8 cellular contexts compared by ENCODE assay signal in genomic region chr6:138986578-138986977, GRCh38. TPM values are rescaled to one million over a fixed set of nuclear protein-coding genes. Genes with fewer than 3 reads are reported as not detected.
DNase-seq lines count a peak whose midpoint lies in the region; ATAC-seq and TF ChIP-seq lines count a peak whose summit lies in the region.

No MANE protein-coding gene starts in this region.

- ATAC-seq in HG03520 (IDR thresholded peaks at IDR 0.05; ENCODE audit: unreplicated experiment) (no peak), HG03196 (IDR thresholded peaks at IDR 0.05; ENCODE audit: unreplicated experiment) (no peak), GM21717 (IDR thresholded peaks at IDR 0.05; ENCODE audit: unreplicated experiment) (no peak)

- CTCF ChIA-PET in OCI-LY7 (lab: Charles Lee; ENCODE audit: unreplicated experiment) = no interaction called here

- intact Hi-C loops in OCI-LY7 (cut with micrococcal nuclease; ENCODE audit: unreplicated experiment) = loop anchor here (2.0 to 5.0 kb wide), 4 partner anchors 126 to 388 kb away; partner anchors contain the start of genes CITED2 and HECA

- POLR2A ChIA-PET in OCI-LY7 (lab: Charles Lee) = interaction anchor here (0.8 to 1.5 kb wide), 9 partner anchors 9 to 388 kb away, joined by 3 to 6 read pairs (median 3); partner anchors contain the start of gene CITED2

- peaks cover 59% of the 10 kb centered on the region for H3K79me2 ChIP-seq in OCI-LY7 (ENCODE audit: insufficient read depth, low read depth, low read length)

- peak overlapping the region; percentile 92 for H3K4me2 ChIP-seq in OCI-LY7 (ENCODE audit: low read length)

- BruUV-seq in OCI-LY7 (replicated peaks; lab: Mats Ljungman, UMichigan) = TSS peak; percentile 49

- no peaks in the 10 kb centered on the region for H3K9me3 ChIP-seq in OCI-LY7 (ENCODE audit: low read length)
- no peaks in the 10 kb centered on the region for H3K9me3 ChIP-seq in endocrine pancreas (ENCODE audit: control insufficient read depth, low read length)
- H3K9me3 ChIP-seq in neuron (ENCODE audit: low read length) = no peaks in the 10 kb centered on the region

- H4K20me1 ChIP-seq in OCI-LY7 (ENCODE audit: insufficient read depth, low read length) = peaks cover 22% of the 10 kb centered on the region

- H3K36me3 ChIP-seq in OCI-LY7 (ENCODE audit: insufficient read depth, low read length) (no peaks in the 10 kb centered on the region), endocrine pancreas (ENCODE audit: control insufficient read depth, insufficient read depth, low read length) (no peaks in the 10 kb centered on the region), neuron (ENCODE audit: insufficient read depth, low read length) (no peaks in the 10 kb centered on the region)

- H3K27me3 ChIP-seq in endocrine pancreas (ENCODE audit: control insufficient read depth, insufficient read depth, low read length) (no peaks in the 10 kb centered on the region), neuron (ENCODE audit: insufficient read depth, low read length) (no peaks in the 10 kb centered on the region)

- H3K4me3 ChIP-seq in GM12865 (ENCODE audit: low read depth, low read length) (peak overlapping the region; percentile 82), OCI-LY7 (ENCODE audit: low read depth, low read length, poor library complexity, severe bottlenecking) (peak overlapping the region; percentile 87), endocrine pancreas (ENCODE audit: control insufficient read depth, insufficient read depth, low read length) (peak overlapping the region; percentile 96), neuron (ENCODE audit: low read length) (peak overlapping the region; percentile 94)

- H3K9ac ChIP-seq in endocrine pancreas (ENCODE audit: control insufficient read depth, insufficient read depth, low read length) = no peak overlapping the region

- DNase-seq in GM12865 (ENCODE audit: low read depth) (no peak), OCI-LY7 (ENCODE audit: low spot score) (no peak), RPMI8226 (no peak)

- TF ChIP-seq CTCF in GM12865 (IDR thresholded peaks at IDR 0.05; ENCODE audit: insufficient read depth, low read depth, low read length, missing control alignments) (no peak), OCI-LY7 (conservative IDR thresholded peaks at IDR 0.05; ENCODE audit: low read length) (no peak)

- no peaks in the 10 kb centered on the region for H3K9me2 ChIP-seq in OCI-LY7 (ENCODE audit: insufficient read depth, low read length)

- peaks cover 35% of the 10 kb centered on the region for H3K4me1 ChIP-seq in OCI-LY7 (ENCODE audit: insufficient read depth, low read length, poor library complexity, severe bottlenecking)
- H3K4me1 ChIP-seq in endocrine pancreas (ENCODE audit: control insufficient read depth, insufficient read depth, low read length) = peaks cover 4% of the 10 kb centered on the region
- H3K4me1 ChIP-seq in neuron (ENCODE audit: insufficient read depth, low read length) = peaks cover 19% of the 10 kb centered on the region

- H2AFZ ChIP-seq in OCI-LY7 (ENCODE audit: low read length) (no peak overlapping the region), neuron (ENCODE audit: low read depth, low read length) (peak overlapping the region; percentile 64)

- H3K27ac ChIP-seq in OCI-LY7 (ENCODE audit: low read depth, low read length, poor library complexity, severe bottlenecking) = no peak overlapping the region

RNA-seq across cellular contexts. Expression of gene REPS1, which starts 1.5 kb away (rescaled TPM):
- total RNA-seq in OCI-LY7 (2014; rRNA removed; shearing (Covaris generic)) = 29.0 and 40.0 TPM in 2 replicates
- 53.9 and 68.6 TPM in 2 replicates for total RNA-seq in OCI-LY7 (2022)

RNA-seq across cellular contexts. Expression of gene ABRACL, which starts 42.0 kb away (rescaled TPM):
- total RNA-seq in OCI-LY7 (2014; rRNA removed; shearing (Covaris generic)) = 69.7 and 70.1 TPM in 2 replicates
- 56.0 and 73.5 TPM in 2 replicates for total RNA-seq in OCI-LY7 (2022)
